ENCODE assay signal across 18 cellular contexts in genomic region chr1:208269338-208269666, GRCh38. TPM values are rescaled to one million over a fixed set of nuclear protein-coding genes. Genes with fewer than 3 reads are reported as not detected.
DNase-seq lines count a peak whose midpoint lies in the region; ATAC-seq and TF ChIP-seq lines count a peak whose summit lies in the region.
"Had no signal": no experiment of that assay in that cellular context is flagged by ENCODE, and none has a peak within 500 bp of the region (broad histone marks: within the 10 kb centered on the region; RNA-seq: fewer than 3 reads in every experiment).

No MANE protein-coding gene starts in this region.

- peaks cover 66% of the 10 kb centered on the region for H3K27me3 Mint-ChIP-seq in stimulated activated memory B cell treated with anti-CD40 and anti-IgM and Interleukin-4, amounts not matched to agents 10 μg/mL and 1 μg/mL and 100 μg/mL, for 72 hours

- no peak for TF ChIP-seq CTCF in dorsolateral prefrontal cortex (IDR thresholded peaks at IDR 0.05 in 54 of 56, conservative IDR thresholded peaks at IDR 0.05 in 2 of 56; ENCODE audit: low read depth in 1 of 56, partially characterized antibody in 56 of 56)

- no peaks in the 10 kb centered on the region for H3K9me3 Mint-ChIP-seq in stimulated activated memory B cell treated with anti-CD40 and anti-IgM and Interleukin-4, amounts not matched to agents 10 μg/mL and 1 μg/mL and 100 μg/mL, for 72 hours
- H3K9me3 Mint-ChIP-seq: HFFc6 had no signal

- no peaks in the 10 kb centered on the region for H3K4me1 Mint-ChIP-seq in stimulated activated memory B cell treated with anti-CD40 and anti-IgM and Interleukin-4, amounts not matched to agents 10 μg/mL and 1 μg/mL and 100 μg/mL, for 72 hours

- H3K27ac Mint-ChIP-seq in stimulated activated memory B cell treated with anti-CD40 and anti-IgM and Interleukin-4, amounts not matched to agents 10 μg/mL and 1 μg/mL and 100 μg/mL, for 72 hours: no peak overlapping the region
- H3K27ac Mint-ChIP-seq: HFFc6 had no signal

- H3K4me3 Mint-ChIP-seq in stimulated activated memory B cell treated with anti-CD40 and anti-IgM and Interleukin-4, amounts not matched to agents 10 μg/mL and 1 μg/mL and 100 μg/mL, for 72 hours: no peak overlapping the region
- H3K4me3 Mint-ChIP-seq: HFFc6 had no signal

- intact Hi-C loops in dorsolateral prefrontal cortex (cut with DNase I): no loop called here

- peaks cover 0 to 52% (median 5%) of the 10 kb centered on the region in 45 donors for H3K27me3 ChIP-seq in dorsolateral prefrontal cortex
- H3K27me3 ChIP-seq: BLaER1 treated with 17β-estradiol and CSF1 and Interleukin-3, amounts not matched to agents 10 nM and 100 nM had no signal

- ATAC-seq in stimulated activated memory B cell treated with anti-CD40 and anti-IgM and Interleukin-4, amounts not matched to agents 10 μg/mL and 1 μg/mL and 100 μg/mL, for 72 hours: peak; percentile 13
- ATAC-seq in HG03139 (IDR thresholded peaks at IDR 0.05; ENCODE audit: unreplicated experiment): no peak
- ATAC-seq: Panc1 had no signal

- no peaks in the 10 kb centered on the region for H3K36me3 Mint-ChIP-seq in stimulated activated memory B cell treated with anti-CD40 and anti-IgM and Interleukin-4, amounts not matched to agents 10 μg/mL and 1 μg/mL and 100 μg/mL, for 72 hours

- H3K27ac ChIP-seq in dorsolateral prefrontal cortex: peak overlapping the region in 52 of 59 donors; percentile 11 to 91 (median 74)
- H3K27ac ChIP-seq: 22Rv1; BLaER1 treated with 17β-estradiol and CSF1 and Interleukin-3, amounts not matched to agents 10 nM and 100 nM had no signal

- peak overlapping the region in 37 of 59 donors; percentile 3 to 54 (median 31) for H3K4me3 ChIP-seq in dorsolateral prefrontal cortex
- H3K4me3 ChIP-seq: BLaER1 treated with 17β-estradiol and CSF1 and Interleukin-3, amounts not matched to agents 10 nM and 100 nM had no signal

- DNase-seq in NCI-H2107 treated with DMSO at 0.1 percent for 48 hours (lab: John Stamatoyannopoulos, UW; ENCODE audit: unreplicated experiment) (peak; percentile 47), NCI-H2107 (lab: John Stamatoyannopoulos, UW) (no peak), dorsolateral prefrontal cortex (peak in 2 of 10 donors; percentile 18 to 38), myocyte (ENCODE audit: low read depth) (peak; percentile 58), foreskin melanocyte (no peak), kidney tubule cell (ENCODE audit: low spot score) (no peak)
- DNase-seq: GOT3, HFFc6, KG1, NCI-H187, NCI-H2171, NCI-H446 treated with DMSO at 0.1 percent for 48 hours, NCI-H82 had no signal

RNA-seq across cellular contexts. Expression of gene PLXNA2, which starts 25.1 kb away (rescaled TPM):
- total RNA-seq in dorsolateral prefrontal cortex (100 to 1,000 TPM in 36 of 120 experiments, 10 to 100 TPM in 84; 39.8 to 132 (median 90.8) TPM), myocyte (8.6 TPM in 2 replicates)
- 6.6 TPM for polyA plus RNA-seq in myocyte (2012)

Comparison
In these comparisons a context has a peak if more than half of its experiments do, and no peak if none do; other contexts are left out.
1. DNase-seq: peak in NCI-H2107 treated with DMSO at 0.1 percent for 48 hours (single experiment) and myocyte (single experiment); none in NCI-H2107 (single experiment), foreskin melanocyte (single experiment) and kidney tubule cell (single experiment).